1 cellular context compared by ENCODE assay signal in the genomic region with DNA sequence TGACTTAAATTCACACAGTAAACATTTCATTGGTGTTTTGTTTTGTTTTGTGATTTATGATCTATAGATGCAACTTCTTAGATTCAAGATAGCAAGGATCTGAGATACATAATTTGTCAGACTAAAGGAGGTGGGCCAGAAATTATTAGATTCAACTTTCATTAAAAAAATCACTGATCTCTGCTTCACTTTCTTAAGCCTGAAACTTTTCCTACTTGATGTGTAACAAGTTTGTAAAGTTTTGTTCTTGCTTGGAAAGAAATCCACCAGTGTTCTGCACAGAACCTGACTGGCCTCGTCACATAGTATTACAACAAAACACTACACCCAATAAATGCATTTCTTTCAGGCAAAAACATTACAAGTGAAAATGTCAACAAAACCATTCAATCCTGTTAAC.
TF ChIP-seq lines count a peak whose summit lies in the region.

No MANE protein-coding gene starts in this region.

TF ChIP-seq in WTC11, 78 proteins besides CTCF, POLR2A, EP300 and RAD21 (continued from another document):
- TF ChIP-seq NFATC4 (CRISPR knock-in tag; IDR thresholded peaks at IDR 0.05) (no peak), ZBTB21 (CRISPR knock-in tag; IDR thresholded peaks at IDR 0.05; ENCODE audit: borderline replicate concordance) (no peak), ZNF317 (CRISPR knock-in tag; IDR thresholded peaks at IDR 0.05; ENCODE audit: borderline replicate concordance, low read depth) (no peak), OVOL2 (CRISPR knock-in tag; IDR thresholded peaks at IDR 0.05; ENCODE audit: borderline replicate concordance) (no peak), NR3C1 (CRISPR knock-in tag; conservative IDR thresholded peaks at IDR 0.05; ENCODE audit: low read depth) (no peak), IRF2 (CRISPR knock-in tag; IDR thresholded peaks at IDR 0.05; ENCODE audit: borderline replicate concordance, low read depth) (no peak), SMAD4 (CRISPR knock-in tag; IDR thresholded peaks at IDR 0.05) (no peak), NR2C2 (CRISPR knock-in tag; IDR thresholded peaks at IDR 0.05) (no peak), SP1 (CRISPR knock-in tag; conservative IDR thresholded peaks at IDR 0.05) (no peak), ESRRA (CRISPR knock-in tag; IDR thresholded peaks at IDR 0.05; ENCODE audit: borderline replicate concordance) (no peak)
- TF ChIP-seq, protein P1, sequence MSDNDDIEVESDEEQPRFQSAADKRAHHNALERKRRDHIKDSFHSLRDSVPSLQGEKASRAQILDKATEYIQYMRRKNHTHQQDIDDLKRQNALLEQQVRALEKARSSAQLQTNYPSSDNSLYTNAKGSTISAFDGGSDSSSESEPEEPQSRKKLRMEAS (CRISPR knock-in tag; IDR thresholded peaks at IDR 0.05) = no peak
- TF ChIP-seq, protein P2, sequence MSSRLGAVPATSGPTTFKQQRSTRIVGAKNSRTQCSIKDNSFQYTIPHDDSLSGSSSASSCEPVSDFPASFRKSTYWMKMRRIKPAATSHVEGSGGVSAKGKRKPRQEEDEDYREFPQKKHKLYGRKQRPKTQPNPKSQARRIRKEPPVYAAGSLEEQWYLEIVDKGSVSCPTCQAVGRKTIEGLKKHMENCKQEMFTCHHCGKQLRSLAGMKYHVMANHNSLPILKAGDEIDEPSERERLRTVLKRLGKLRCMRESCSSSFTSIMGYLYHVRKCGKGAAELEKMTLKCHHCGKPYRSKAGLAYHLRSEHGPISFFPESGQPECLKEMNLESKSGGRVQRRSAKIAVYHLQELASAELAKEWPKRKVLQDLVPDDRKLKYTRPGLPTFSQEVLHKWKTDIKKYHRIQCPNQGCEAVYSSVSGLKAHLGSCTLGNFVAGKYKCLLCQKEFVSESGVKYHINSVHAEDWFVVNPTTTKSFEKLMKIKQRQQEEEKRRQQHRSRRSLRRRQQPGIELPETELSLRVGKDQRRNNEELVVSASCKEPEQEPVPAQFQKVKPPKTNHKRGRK (CRISPR knock-in tag; IDR thresholded peaks at IDR 0.05; ENCODE audit: borderline replicate concordance) = no peak
- TF ChIP-seq, protein P3, sequence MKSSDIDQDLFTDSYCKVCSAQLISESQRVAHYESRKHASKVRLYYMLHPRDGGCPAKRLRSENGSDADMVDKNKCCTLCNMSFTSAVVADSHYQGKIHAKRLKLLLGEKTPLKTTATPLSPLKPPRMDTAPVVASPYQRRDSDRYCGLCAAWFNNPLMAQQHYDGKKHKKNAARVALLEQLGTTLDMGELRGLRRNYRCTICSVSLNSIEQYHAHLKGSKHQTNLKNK (CRISPR knock-in tag; IDR thresholded peaks at IDR 0.05) = no peak
- TF ChIP-seq, protein P4, sequence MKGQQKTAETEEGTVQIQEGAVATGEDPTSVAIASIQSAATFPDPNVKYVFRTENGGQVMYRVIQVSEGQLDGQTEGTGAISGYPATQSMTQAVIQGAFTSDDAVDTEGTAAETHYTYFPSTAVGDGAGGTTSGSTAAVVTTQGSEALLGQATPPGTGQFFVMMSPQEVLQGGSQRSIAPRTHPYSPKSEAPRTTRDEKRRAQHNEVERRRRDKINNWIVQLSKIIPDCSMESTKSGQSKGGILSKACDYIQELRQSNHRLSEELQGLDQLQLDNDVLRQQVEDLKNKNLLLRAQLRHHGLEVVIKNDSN (CRISPR knock-in tag; IDR thresholded peaks at IDR 0.05) = no peak
